ENCODE assay signal across 19 cellular contexts in genomic region chr4:82737354-82737753, GRCh38.
A peak's percentile ranks its signal among the peaks of the same experiment; 100 is the strongest.
DNase-seq lines count a peak whose midpoint lies in the region; ATAC-seq and TF ChIP-seq lines count a peak whose summit lies in the region.
"Had no signal": no experiment of that assay in that cellular context is flagged by ENCODE, and none has a peak within 500 bp of the region (broad histone marks: within the 10 kb centered on the region; RNA-seq: fewer than 3 reads in every experiment).

No MANE protein-coding gene starts in this region.

- H3K9me3 Mint-ChIP-seq in mesothelial cell of epicardium (no peaks in the 10 kb centered on the region), nephron progenitor cell (no peaks in the 10 kb centered on the region)
- H3K9me3 Mint-ChIP-seq: CD14-positive monocyte; CD4-positive, alpha-beta memory T cell; CD8-positive, alpha-beta memory T cell had no signal

- CTCF ChIA-PET in HEK293T (lab: Yijun Ruan, JAX) = no interaction called here

- POLR2A ChIA-PET in HEK293T (lab: Yijun Ruan, JAX) = no interaction called here

- H3K27me3 Mint-ChIP-seq in T-helper 17 cell = peaks cover 36% of the 10 kb centered on the region
- H3K27me3 Mint-ChIP-seq in mesothelial cell of epicardium (ENCODE audit: low read depth) = peaks cover 1% of the 10 kb centered on the region
- peaks cover 4% of the 10 kb centered on the region for H3K27me3 Mint-ChIP-seq in nephron progenitor cell (ENCODE audit: low read depth, poor library complexity)

- H3K27ac Mint-ChIP-seq in T-helper 17 cell (peak overlapping the region; percentile 29), mesothelial cell of epicardium (peak overlapping the region; percentile 19), nephron progenitor cell (peak overlapping the region; percentile 4)
- H3K27ac Mint-ChIP-seq: CD14-positive monocyte; CD4-positive, alpha-beta memory T cell; CD8-positive, alpha-beta memory T cell had no signal

- H3K4me1 Mint-ChIP-seq in T-helper 17 cell (peaks cover 4% of the 10 kb centered on the region), mesothelial cell of epicardium (peaks cover 20% of the 10 kb centered on the region), nephron progenitor cell (peaks cover 36% of the 10 kb centered on the region)
- H3K4me1 Mint-ChIP-seq: CD14-positive monocyte; CD4-positive, CD25-positive, alpha-beta regulatory T cell; CD8-positive, alpha-beta memory T cell had no signal

- DNase-seq in HEK293T (ENCODE audit: extremely low spot score) (no peak), T-helper 17 cell (no peak), mesothelial cell of epicardium (ENCODE audit: low spot score in 2 of 2, unreplicated experiment in 2 of 2) (no peak), nephron progenitor cell (no peak), SHP77 (lab: John Stamatoyannopoulos, UW) (no peak), NCI-H1436 (lab: John Stamatoyannopoulos, UW) (no peak)
- no peak for DNase-seq in activated naive CD4-positive, alpha-beta T cell treated with Interleukin-2 at 50 U/mL for 16 hours
- DNase-seq: BE2C; C1 segment of cervical spinal cord; Caco-2; Calu3; CD4-positive, alpha-beta memory T cell; CD4-positive, CD25-positive, alpha-beta regulatory T cell; CD8-positive, alpha-beta memory T cell; DMS79 treated with DMSO at 0.1 percent for 48 hours; GF-D8 had no signal

- H3K36me3 Mint-ChIP-seq in T-helper 17 cell (ENCODE audit: low read depth) = peaks cover 5% of the 10 kb centered on the region
- H3K36me3 Mint-ChIP-seq in mesothelial cell of epicardium = no peaks in the 10 kb centered on the region
- no peaks in the 10 kb centered on the region for H3K36me3 Mint-ChIP-seq in nephron progenitor cell (ENCODE audit: low read depth)
- H3K36me3 Mint-ChIP-seq: CD14-positive monocyte; CD4-positive, alpha-beta memory T cell; CD4-positive, CD25-positive, alpha-beta regulatory T cell had no signal

- H3K9me3 ChIP-seq in T-helper 17 cell (ENCODE audit: control insufficient read depth, low read length, poor library complexity, severe bottlenecking) = no peaks in the 10 kb centered on the region
- H3K9me3 ChIP-seq: A549, BE2C, BLaER1, Caco-2 had no signal

- no peak for ATAC-seq in T-helper 17 cell
- ATAC-seq: A549 had no signal

- TF ChIP-seq CTCF in mesothelial cell of epicardium (IDR thresholded peaks at IDR 0.05; ENCODE audit: unreplicated experiment) (no peak), nephron progenitor cell (IDR thresholded peaks at IDR 0.05) (no peak)

- H3K4me3 Mint-ChIP-seq in T-helper 17 cell (no peak overlapping the region), mesothelial cell of epicardium (no peak overlapping the region), nephron progenitor cell (no peak overlapping the region)
- H3K4me3 Mint-ChIP-seq: CD14-positive monocyte; CD4-positive, alpha-beta memory T cell; CD4-positive, CD25-positive, alpha-beta regulatory T cell; CD8-positive, alpha-beta memory T cell had no signal

TF ChIP-seq in HEK293T, 16 proteins besides CTCF, POLR2A, EP300 and RAD21:
- TF ChIP-seq ELF4 (IDR thresholded peaks at IDR 0.05) = no peak
- TF ChIP-seq SUZ12 (IDR thresholded peaks at IDR 0.05) = no peak
- TF ChIP-seq L3MBTL2 (conservative IDR thresholded peaks at IDR 0.05) = no peak
- peak; percentile 17; the same call in 1 of the 2 replicates for TF ChIP-seq PKNOX1 (IDR thresholded peaks at IDR 0.05)
- TF ChIP-seq SP1 (IDR thresholded peaks at IDR 0.05) = no peak
- TF ChIP-seq LEF1 (IDR thresholded peaks at IDR 0.05; ENCODE audit: borderline replicate concordance) = no peak
